27 cellular contexts compared by ENCODE assay signal in genomic region chr10:106978746-106979145, GRCh38.
"Had no signal": no experiment of that assay in that cellular context is flagged by ENCODE, and none has a peak within 500 bp of the region (broad histone marks: within the 10 kb centered on the region; RNA-seq: fewer than 3 reads in every experiment).

No MANE protein-coding gene starts in this region.

- FAIRE-seq: TTC549 had no signal

- H3K27me3 ChIP-seq: ascending aorta, body of pancreas had no signal

- H2AFZ ChIP-seq: PC-9 had no signal

- H3K27ac ChIP-seq: ascending aorta, body of pancreas, KMS-11, PC-9 had no signal

- H3K4me3 ChIP-seq: ascending aorta, body of pancreas, PC-9 had no signal

- H3K4me2 ChIP-seq: KMS-11, PC-9 had no signal

- H3K36me3 ChIP-seq: ascending aorta had no signal

- H3K9me3 ChIP-seq: ascending aorta, body of pancreas had no signal

- ATAC-seq: activated naive CD4-positive, alpha-beta T cell treated with anti-CD3 and anti-CD28 coated beads, Interleukin-2, amount 50 U/mL, for 72 hours; activated naive CD8-positive, alpha-beta T cell treated with anti-CD3 and anti-CD28 coated beads, Interleukin-2, amount 50 U/mL, for 24 hours; activated T-cell treated with anti-CD3 and anti-CD28 coated beads, Interleukin-2, amount 50 U/mL, for 4 hours; body of pancreas; T-helper 17 cell had no signal

- DNase-seq: activated B cell treated with CpG ODN at 0.5 μM for 24 hours; activated CD4-positive, alpha-beta memory T cell treated with anti-CD3 and anti-CD28 coated beads for 36 hours; activated CD4-positive, alpha-beta T cell treated with anti-CD3 and anti-CD28 coated beads for 1 hour; activated CD4-positive, alpha-beta T cell treated with anti-CD3 and anti-CD28 coated beads, Interleukin-2, amount 10 ng/mL, durations not matched to agents 24 days and 14 days; activated CD8-positive, alpha-beta memory T cell treated with anti-CD3 and anti-CD28 coated beads for 24 hours; activated effector memory CD4-positive, alpha-beta T cell treated with anti-CD3 and anti-CD28 coated beads, Interleukin-2, amount 50 U/mL, for 16 hours; activated naive CD4-positive, alpha-beta T cell treated with Interleukin-2 at 50 U/mL for 16 hours; activated naive CD8-positive, alpha-beta T cell treated with anti-CD3 and anti-CD28 coated beads, Interleukin-2, amount 50 U/mL, for 24 hours; activated T-cell treated with anti-CD3 and anti-CD28 coated beads, Interleukin-2, amount 50 U/mL, for 4 hours; amniotic stem cell; body of pancreas; MM.1S; NCI-H1105 treated with DMSO at 0.1 percent for 48 hours; NCI-H1436 treated with DMSO at 0.1 percent for 48 hours; NCI-H187; NCI-H2171 treated with DMSO at 0.1 percent for 48 hours; NCI-H226; NCI-H526; NCI-H82; PC-9; SIG-M5; T-helper 17 cell; T-helper 9 cell had no signal

- H3K9ac ChIP-seq: KMS-11 had no signal

- H3K4me1 ChIP-seq: ascending aorta had no signal
